In the genomic region with DNA sequence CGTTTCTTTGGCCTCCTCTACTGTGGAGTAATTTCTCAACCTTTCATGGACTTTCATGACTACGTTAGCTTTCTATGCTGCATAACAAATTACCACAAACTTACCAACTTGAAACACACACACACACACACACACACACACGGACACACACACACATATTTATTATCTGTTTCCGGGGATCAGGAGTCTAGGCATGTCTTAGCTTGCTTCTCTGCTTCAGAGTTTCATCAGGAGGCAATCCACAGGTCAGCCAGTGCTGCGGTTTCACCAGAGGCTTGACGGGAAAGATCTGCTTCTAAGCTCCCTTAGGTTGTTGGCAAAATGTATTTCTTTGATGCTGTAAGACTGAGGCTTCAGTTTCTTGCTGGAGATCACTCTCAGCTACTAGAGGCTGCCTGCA, we compare ENCODE assay signal across 19 cellular contexts.
"Had no signal": no experiment of that assay in that cellular context is flagged by ENCODE, and none has a peak within 500 bp of the region (broad histone marks: within the 10 kb centered on the region; RNA-seq: fewer than 3 reads in every experiment).

No MANE protein-coding gene starts in this region.

- H3K27me3 Mint-ChIP-seq: progenitor cell of endocrine pancreas, type B pancreatic cell had no signal

- H3K27ac ChIP-seq: colonic mucosa, gastrocnemius medialis, heart right ventricle, pancreas, suprapubic skin, thyroid gland had no signal

- H3K4me3 ChIP-seq: colonic mucosa, gastrocnemius medialis, heart right ventricle, mucosa of descending colon, pancreas, smooth muscle cell, suprapubic skin, thyroid gland had no signal

- H3K9me3 ChIP-seq: colonic mucosa, gastrocnemius medialis, heart right ventricle, mucosa of descending colon, pancreas, suprapubic skin, thyroid gland had no signal

- H3K27ac Mint-ChIP-seq: naive thymus-derived CD8-positive, alpha-beta T cell; progenitor cell of endocrine pancreas; stimulated activated effector memory CD8-positive, alpha-beta T cell treated with anti-CD3 and anti-CD28 coated beads, Interleukin-12 subunit alpha, Interleukin-12 subunit beta, amount 100 ng/mL, for 72 hours; type B pancreatic cell had no signal

- H3K36me3 ChIP-seq: colonic mucosa, gastrocnemius medialis, heart right ventricle, pancreas, suprapubic skin, thyroid gland had no signal

- H3K27me3 ChIP-seq: colonic mucosa, gastrocnemius medialis, pancreas, suprapubic skin, thyroid gland had no signal

- H3K36me3 Mint-ChIP-seq: naive thymus-derived CD8-positive, alpha-beta T cell; stimulated activated effector memory CD8-positive, alpha-beta T cell treated with anti-CD3 and anti-CD28 coated beads, Interleukin-12 subunit alpha, Interleukin-12 subunit beta, amount 100 ng/mL, for 72 hours; type B pancreatic cell had no signal

- H3K4me1 Mint-ChIP-seq: stimulated activated effector memory CD8-positive, alpha-beta T cell treated with anti-CD3 and anti-CD28 coated beads, Interleukin-12 subunit alpha, Interleukin-12 subunit beta, amount 100 ng/mL, for 72 hours had no signal

- H3K4me3 Mint-ChIP-seq: naive thymus-derived CD8-positive, alpha-beta T cell; stimulated activated effector memory CD8-positive, alpha-beta T cell treated with anti-CD3 and anti-CD28 coated beads, Interleukin-12 subunit alpha, Interleukin-12 subunit beta, amount 100 ng/mL, for 72 hours; type B pancreatic cell had no signal

- DNase-seq: colonic mucosa; dermis blood vessel endothelial cell; gastrocnemius medialis; heart right ventricle; hypothalamus; mucosa of descending colon; naive thymus-derived CD8-positive, alpha-beta T cell; pancreas; right cardiac atrium; stimulated activated CD4-positive, alpha-beta T cell treated with anti-CD3 and anti-CD28 coated beads, Interleukin-4, amount 100 ng/mL, for 1 hour; stimulated activated CD8-positive, alpha-beta memory T cell treated with anti-CD3 and anti-CD28 coated beads, Interleukin-4, amount 100 ng/mL, for 48 hours; stimulated activated naive CD8-positive, alpha-beta T cell treated with anti-CD3 and anti-CD28 coated beads, Interleukin-15, Interleukin-2, amounts not matched to agents 100 U/mL and 50 U/mL, for 24 hours; thyroid gland had no signal

- H3K4me1 ChIP-seq: colonic mucosa, gastrocnemius medialis, suprapubic skin, thyroid gland had no signal

- ATAC-seq: gastrocnemius medialis; heart right ventricle; left lobe of liver; mucosa of descending colon; naive thymus-derived CD8-positive, alpha-beta T cell; pancreas; right cardiac atrium; stimulated activated effector memory CD8-positive, alpha-beta T cell treated with anti-CD3 and anti-CD28 coated beads, Interleukin-12 subunit alpha, Interleukin-12 subunit beta, amount 100 ng/mL, for 72 hours; stimulated activated naive CD8-positive, alpha-beta T cell treated with anti-CD3 and anti-CD28 coated beads, Interleukin-15, Interleukin-2, amounts not matched to agents 100 U/mL and 50 U/mL, for 24 hours had no signal

- H3K4me2 ChIP-seq: smooth muscle cell had no signal

- H3K9me3 Mint-ChIP-seq: stimulated activated effector memory CD8-positive, alpha-beta T cell treated with anti-CD3 and anti-CD28 coated beads, Interleukin-12 subunit alpha, Interleukin-12 subunit beta, amount 100 ng/mL, for 72 hours had no signal
